9 cellular contexts compared by ENCODE assay signal in genomic region chr5:82641362-82641988, GRCh38.
DNase-seq lines count a peak whose midpoint lies in the region; ATAC-seq and TF ChIP-seq lines count a peak whose summit lies in the region.
"Had no signal": no experiment of that assay in that cellular context is flagged by ENCODE, and none has a peak within 500 bp of the region (broad histone marks: within the 10 kb centered on the region; RNA-seq: fewer than 3 reads in every experiment).

No MANE protein-coding gene starts in this region.

- H3K4me1 ChIP-seq in KMS-11 (ENCODE audit: low read depth, poor library complexity, severe bottlenecking): peaks cover 57% of the 10 kb centered on the region
- H3K4me1 ChIP-seq: BLaER1 had no signal

- no peak overlapping the region for H3K27ac Mint-ChIP-seq in stimulated activated naive B cell treated with anti-CD40 and anti-IgM and Interleukin-4, amounts not matched to agents 10 μg/mL and 1 μg/mL and 100 μg/mL, for 72 hours

- no peak overlapping the region for H3K9ac ChIP-seq in KMS-11
- H3K9ac ChIP-seq: BLaER1 had no signal

- H3K4me3 Mint-ChIP-seq in stimulated activated naive B cell treated with anti-CD40 and anti-IgM and Interleukin-4, amounts not matched to agents 10 μg/mL and 1 μg/mL and 100 μg/mL, for 72 hours: no peak overlapping the region

- H3K27me3 Mint-ChIP-seq in stimulated activated naive B cell treated with anti-CD40 and anti-IgM and Interleukin-4, amounts not matched to agents 10 μg/mL and 1 μg/mL and 100 μg/mL, for 72 hours: no peaks in the 10 kb centered on the region

- no peaks in the 10 kb centered on the region for H3K36me3 Mint-ChIP-seq in stimulated activated naive B cell treated with anti-CD40 and anti-IgM and Interleukin-4, amounts not matched to agents 10 μg/mL and 1 μg/mL and 100 μg/mL, for 72 hours

- H2AFZ ChIP-seq in KMS-11 (ENCODE audit: low read depth): peak overlapping the region; percentile 27

- no peaks in the 10 kb centered on the region for H3K79me2 ChIP-seq in KMS-11 (ENCODE audit: insufficient read depth, low read depth)

- H3K4me1 Mint-ChIP-seq in stimulated activated naive B cell treated with anti-CD40 and anti-IgM and Interleukin-4, amounts not matched to agents 10 μg/mL and 1 μg/mL and 100 μg/mL, for 72 hours: no peaks in the 10 kb centered on the region

- no peak overlapping the region for H3K4me3 ChIP-seq in KMS-11 (IDR thresholded peaks at IDR 0.05; ENCODE audit: insufficient read depth, low read depth, low read length)
- H3K4me3 ChIP-seq: BLaER1 had no signal

- H3K36me3 ChIP-seq in KMS-11 (ENCODE audit: insufficient read depth): no peaks in the 10 kb centered on the region
- H3K36me3 ChIP-seq: BLaER1 had no signal

- H3K27ac ChIP-seq in KMS-11: peak overlapping the region; percentile 5; the same call in 1 of the 2 replicates
- H3K27ac ChIP-seq: BLaER1 had no signal

- in situ Hi-C loops in T47D (cut with HindIII; ENCODE audit: low pct_unique_long_range_greater_than_20kb, low sequenced_read_pairs): no loop called here

- TF ChIP-seq CTCF in KMS-11 (conservative IDR thresholded peaks at IDR 0.05; ENCODE audit: low read depth, low read length): peak; percentile 81

- DNase-seq in NCI-H1417 (lab: John Stamatoyannopoulos, UW): peak; percentile 43 to 82 (median 65)
- no peak for DNase-seq in NCI-H1417 treated with DMSO at 0.1 percent for 48 hours (lab: John Stamatoyannopoulos, UW)
- peak; percentile 92 for DNase-seq in OCI-M1 (lab: John Stamatoyannopoulos, UW)
- peak; percentile 58 to 91 for DNase-seq in T47D (ENCODE audit: low read depth in 1 of 2, low spot score in 1 of 2)
- peak; percentile 93 for DNase-seq in inferior parietal cortex (ENCODE audit: extremely low spot score)
- DNase-seq in stimulated activated naive B cell treated with anti-CD40 and anti-IgM and Interleukin-4, amounts not matched to agents 10 μg/mL and 1 μg/mL and 100 μg/mL, for 72 hours: no peak

- no peaks in the 10 kb centered on the region for H3K27me3 ChIP-seq in KMS-11 (ENCODE audit: insufficient read depth, low read depth)
- H3K27me3 ChIP-seq: BLaER1 had no signal

- H3K4me2 ChIP-seq in KMS-11: peak overlapping the region; percentile 75
- H3K4me2 ChIP-seq: BLaER1 had no signal

- ATAC-seq in GM21619 (IDR thresholded peaks at IDR 0.05; ENCODE audit: unreplicated experiment): peak; percentile 82
- peak; percentile 73 to 75 for ATAC-seq in stimulated activated naive B cell treated with anti-CD40 and anti-IgM and Interleukin-4, amounts not matched to agents 10 μg/mL and 1 μg/mL and 100 μg/mL, for 72 hours (replicated peaks)

- no peaks in the 10 kb centered on the region for H4K20me1 ChIP-seq in KMS-11 (ENCODE audit: insufficient read depth)
- H4K20me1 ChIP-seq: BLaER1 had no signal

- H3K9me3 Mint-ChIP-seq in stimulated activated naive B cell treated with anti-CD40 and anti-IgM and Interleukin-4, amounts not matched to agents 10 μg/mL and 1 μg/mL and 100 μg/mL, for 72 hours: no peaks in the 10 kb centered on the region

Comparison
In these comparisons a context has a peak if more than half of its experiments do, and no peak if none do; other contexts are left out.
1. DNase-seq: peak in NCI-H1417 (3 of 3), OCI-M1 (single experiment), T47D (2 of 2) and inferior parietal cortex (single experiment); none in NCI-H1417 treated with DMSO at 0.1 percent for 48 hours (single experiment) and stimulated activated naive B cell treated with anti-CD40 and anti-IgM and Interleukin-4, amounts not matched to agents 10 μg/mL and 1 μg/mL and 100 μg/mL, for 72 hours (single experiment).